Comparison of ENCODE assay signal across 22 cellular contexts in genomic region chrX:143165778-143166177, GRCh38.
"Had no signal": no experiment of that assay in that cellular context is flagged by ENCODE, and none has a peak within 500 bp of the region (broad histone marks: within the 10 kb centered on the region; RNA-seq: fewer than 3 reads in every experiment).

No MANE protein-coding gene starts in this region.

- H3K27me3 ChIP-seq: brain microvascular endothelial cell, esophagus muscularis mucosa, gastroesophageal sphincter, heart right ventricle had no signal

- ATAC-seq: activated CD8-positive, alpha-beta T cell treated with anti-CD3 and anti-CD28 coated beads, Interleukin-2, amount 10 ng/mL, durations not matched to agents 7 days and 5 days; activated naive CD8-positive, alpha-beta T cell treated with anti-CD3 and anti-CD28 coated beads, Interleukin-2, amount 50 U/mL, for 24 hours; gastroesophageal sphincter; heart right ventricle; left ventricle myocardium superior had no signal

- H3K36me3 ChIP-seq: brain microvascular endothelial cell, esophagus muscularis mucosa, gastroesophageal sphincter, heart right ventricle had no signal

- DNase-seq: activated CD4-positive, alpha-beta T cell treated with anti-CD3 and anti-CD28 coated beads, Interleukin-2, amount 10 ng/mL, durations not matched to agents 7 days and 5 days; activated CD8-positive, alpha-beta T cell treated with anti-CD3 and anti-CD28 coated beads, Interleukin-2, amount 10 ng/mL, durations not matched to agents 7 days and 5 days; activated naive CD4-positive, alpha-beta T cell treated with anti-CD3 and anti-CD28 coated beads for 36 hours; activated naive CD8-positive, alpha-beta T cell treated with anti-CD3 and anti-CD28 coated beads, Interleukin-2, amount 50 U/mL, for 24 hours; activated T-cell treated with anti-CD3 and anti-CD28 coated beads, Interleukin-2, amount 50 U/mL, for 24 hours; aorta; brain microvascular endothelial cell; central memory CD4-positive, alpha-beta T cell; heart right ventricle; immature natural killer cell; left ventricle myocardium superior; occipital lobe; retina; stimulated activated CD4-positive, alpha-beta T cell treated with anti-CD3 and anti-CD28 coated beads, Interleukin-12 subunit alpha, Interleukin-12 subunit beta, amount 100 ng/mL, for 4 hours; stimulated activated CD4-positive, alpha-beta T cell treated with anti-CD3 and anti-CD28 coated beads, Interleukin-1b, Interleukin-23, amount 100 ng/mL, for 48 hours; stimulated activated CD8-positive, alpha-beta memory T cell treated with anti-CD3 and anti-CD28 coated beads, Interleukin-4, amount 100 ng/mL, for 48 hours; stimulated activated naive CD4-positive, alpha-beta T cell; T1000 had no signal

- H3K4me3 Mint-ChIP-seq: activated CD4-positive, alpha-beta T cell treated with anti-CD3 and anti-CD28 coated beads, Interleukin-2, amount 10 ng/mL, durations not matched to agents 7 days and 5 days; activated CD8-positive, alpha-beta T cell treated with anti-CD3 and anti-CD28 coated beads, Interleukin-2, amount 10 ng/mL, durations not matched to agents 7 days and 5 days; activated naive CD4-positive, alpha-beta T cell treated with anti-CD3 and anti-CD28 coated beads for 36 hours; activated naive CD8-positive, alpha-beta T cell treated with anti-CD3 and anti-CD28 coated beads, Interleukin-2, amount 50 U/mL, for 24 hours; activated T-cell treated with anti-CD3 and anti-CD28 coated beads, Interleukin-2, amount 50 U/mL, for 24 hours; immature natural killer cell; memory B cell had no signal

- H3K27ac Mint-ChIP-seq: activated CD4-positive, alpha-beta T cell treated with anti-CD3 and anti-CD28 coated beads, Interleukin-2, amount 10 ng/mL, durations not matched to agents 7 days and 5 days; activated CD8-positive, alpha-beta T cell treated with anti-CD3 and anti-CD28 coated beads, Interleukin-2, amount 10 ng/mL, durations not matched to agents 7 days and 5 days; activated naive CD4-positive, alpha-beta T cell treated with anti-CD3 and anti-CD28 coated beads for 36 hours; activated naive CD8-positive, alpha-beta T cell treated with anti-CD3 and anti-CD28 coated beads, Interleukin-2, amount 50 U/mL, for 24 hours; activated T-cell treated with anti-CD3 and anti-CD28 coated beads, Interleukin-2, amount 50 U/mL, for 24 hours; immature natural killer cell; memory B cell had no signal

- H3K36me3 Mint-ChIP-seq: immature natural killer cell, memory B cell had no signal

- H3K9me3 Mint-ChIP-seq: activated CD4-positive, alpha-beta T cell treated with anti-CD3 and anti-CD28 coated beads, Interleukin-2, amount 10 ng/mL, durations not matched to agents 7 days and 5 days; activated naive CD8-positive, alpha-beta T cell treated with anti-CD3 and anti-CD28 coated beads, Interleukin-2, amount 50 U/mL, for 24 hours; activated T-cell treated with anti-CD3 and anti-CD28 coated beads, Interleukin-2, amount 50 U/mL, for 24 hours had no signal

- H3K9me3 ChIP-seq: esophagus muscularis mucosa, gastroesophageal sphincter, heart right ventricle had no signal

- H3K27me3 Mint-ChIP-seq: activated CD4-positive, alpha-beta T cell treated with anti-CD3 and anti-CD28 coated beads, Interleukin-2, amount 10 ng/mL, durations not matched to agents 7 days and 5 days; activated naive CD8-positive, alpha-beta T cell treated with anti-CD3 and anti-CD28 coated beads, Interleukin-2, amount 50 U/mL, for 24 hours; memory B cell had no signal

- H3K4me1 Mint-ChIP-seq: activated CD4-positive, alpha-beta T cell treated with anti-CD3 and anti-CD28 coated beads, Interleukin-2, amount 10 ng/mL, durations not matched to agents 7 days and 5 days; activated naive CD8-positive, alpha-beta T cell treated with anti-CD3 and anti-CD28 coated beads, Interleukin-2, amount 50 U/mL, for 24 hours; immature natural killer cell; memory B cell had no signal

- H3K27ac ChIP-seq: brain microvascular endothelial cell, coronary artery, esophagus muscularis mucosa, gastroesophageal sphincter, heart right ventricle had no signal

- H3K4me3 ChIP-seq: coronary artery, esophagus muscularis mucosa, gastroesophageal sphincter, heart right ventricle had no signal

- H3K4me1 ChIP-seq: esophagus muscularis mucosa, gastroesophageal sphincter, heart right ventricle had no signal
